9 cellular contexts compared by ENCODE assay signal in genomic region chr19:45782820-45783785, GRCh38. TPM values are rescaled to one million over a fixed set of nuclear protein-coding genes. Genes with fewer than 3 reads are reported as not detected.
A peak's percentile ranks its signal among the peaks of the same experiment; 100 is the strongest.
DNase-seq lines count a peak whose midpoint lies in the region; ATAC-seq, FAIRE-seq and TF ChIP-seq lines count a peak whose summit lies in the region.
"Had no signal": no experiment of that assay in that cellular context is flagged by ENCODE, and none has a peak within 500 bp of the region (broad histone marks: within the 10 kb centered on the region; RNA-seq: fewer than 3 reads in every experiment).

No MANE protein-coding gene starts in this region.

- H3K4me1 ChIP-seq in heart left ventricle: peaks cover 0 to 84% (median 51%) of the 10 kb centered on the region in 12 donors
- peaks cover 45 to 77% of the 10 kb centered on the region in 2 donors for H3K4me1 ChIP-seq in gastrocnemius medialis

- DNase-seq in amniotic stem cell (lab: John Stamatoyannopoulos, UW): peak; percentile 81
- DNase-seq in heart left ventricle: peak; percentile 83 to 92 (median 85)
- peak; percentile 83 to 94 for DNase-seq in gastrocnemius medialis
- DNase-seq in SIG-M5 (lab: John Stamatoyannopoulos, UW): no peak
- DNase-seq in activated CD4-positive, CD25-positive, alpha-beta regulatory T cell treated with anti-CD3 and anti-CD28 coated beads, Interleukin-2, amount 50 U/mL, for 72 hours: no peak
- DNase-seq: activated effector memory CD4-positive, alpha-beta T cell treated with Interleukin-2 at 50 U/mL for 16 hours had no signal

- in situ Hi-C loops in gastrocnemius medialis (cut with MboI; ENCODE audit: low sequenced_read_pairs in 4 of 4): no loop called here

- peak in 5 of 12 donors; percentile 15 to 40 (median 18) for TF ChIP-seq CTCF in heart left ventricle (IDR thresholded peaks at IDR 0.05)
- no peak for TF ChIP-seq CTCF in gastrocnemius medialis (IDR thresholded peaks at IDR 0.05 in 4 of 5, conservative IDR thresholded peaks at IDR 0.05 in 1 of 5)

- H3K9me3 ChIP-seq in heart left ventricle: no peaks in the 10 kb centered on the region
- no peaks in the 10 kb centered on the region for H3K9me3 ChIP-seq in gastrocnemius medialis

- intact Hi-C loops in heart left ventricle (cut with DNase I) (no loop called here), gastrocnemius medialis (cut with DNase I; ENCODE audit: low total_unique reads) (loop anchor here (1.0 to 10.0 kb wide), 3 partner anchors 9 to 458 kb away; partner anchors contain the start of genes CKM and DMWD)

- peak; percentile 64 to 86 (median 77) for ATAC-seq in heart left ventricle
- peak; percentile 70 to 74 for ATAC-seq in gastrocnemius medialis
- ATAC-seq in HG02938 (IDR thresholded peaks at IDR 0.05; ENCODE audit: unreplicated experiment): no peak
- no peak for ATAC-seq in HG03135 (IDR thresholded peaks at IDR 0.05; ENCODE audit: unreplicated experiment)

- H3K27me3 ChIP-seq in heart left ventricle (peaks cover 0 to 74% (median 0%) of the 10 kb centered on the region in 9 donors), gastrocnemius medialis (no peaks in the 10 kb centered on the region)

- H3K36me3 ChIP-seq in heart left ventricle: peaks cover 0 to 42% (median 28%) of the 10 kb centered on the region in 9 donors
- peaks cover 0 to 12% of the 10 kb centered on the region in 2 donors for H3K36me3 ChIP-seq in gastrocnemius medialis

- peak in 1 of 2 donors; percentile 53 for TF ChIP-seq POLR2A in heart left ventricle (IDR thresholded peaks at IDR 0.05)
- TF ChIP-seq POLR2A in gastrocnemius medialis (IDR thresholded peaks at IDR 0.05): peak; percentile 55 to 63

- H3K4me3 ChIP-seq in heart left ventricle: peak overlapping the region in 10 of 12 donors; percentile 55 to 92 (median 68)
- peak overlapping the region; percentile 58 to 75 (median 61) for H3K4me3 ChIP-seq in gastrocnemius medialis

- 30 to 43% (median 37%) methylated on average over 18 to 26 of the region's 26 CpGs for WGBS in heart left ventricle, 4 donors

- FAIRE-seq in G401.6 (lab: Jason Lieb, UNC): peak; percentile 53

- H3K27ac ChIP-seq in heart left ventricle (peak overlapping the region; percentile 74 to 98 (median 95)), gastrocnemius medialis (peak overlapping the region; percentile 96 to 100 (median 99))

RNA-seq across cellular contexts. Expression of gene DMPK, which starts 0.8 kb away (rescaled TPM):
- total RNA-seq in heart left ventricle (100 to 1,000 TPM; 131 to 778 (median 273) TPM), gastrocnemius medialis (100 to 1,000 TPM in 2 of 4 donors, 10 to 100 TPM in 2; 93.0 to 196 (median 116) TPM)
- 100 to 1,000 TPM; 382 to 458 TPM for polyA plus RNA-seq in heart left ventricle

RNA-seq across cellular contexts. Expression of gene DMWD, which starts 9.5 kb away (rescaled TPM):
- total RNA-seq in heart left ventricle (100 to 1,000 TPM in 1 of 9 donors, 10 to 100 TPM in 8; 47.2 to 109 (median 67.3) TPM), gastrocnemius medialis (100 to 1,000 TPM in 1 of 4 donors, 10 to 100 TPM in 3; 38.6 to 111 (median 56.4) TPM)
- 10 to 100 TPM; 41.8 to 67.3 TPM for polyA plus RNA-seq in heart left ventricle

RNA-seq across cellular contexts. Expression of gene SIX5, which starts 14.1 kb away (rescaled TPM):
- total RNA-seq in heart left ventricle: 10 to 100 TPM; 16.2 to 24.0 (median 22.9) TPM
- polyA plus RNA-seq in heart left ventricle: 10 to 100 TPM; 13.7 to 21.9 TPM
- total RNA-seq in gastrocnemius medialis: 10 to 100 TPM in 2 of 4 donors, 1 to 10 TPM in 2; 8.2 to 12.2 (median 10.1) TPM

RNA-seq across cellular contexts. Expression of gene RSPH6A, which starts 32.0 kb away (rescaled TPM):
- total RNA-seq in heart left ventricle (not detected), gastrocnemius medialis (not detected)
- not detected for polyA plus RNA-seq in heart left ventricle

RNA-seq across cellular contexts. Expression of gene MEIOSIN, which starts 49.9 kb away (rescaled TPM):
- total RNA-seq in heart left ventricle (not detected), gastrocnemius medialis (not detected)
- not detected for polyA plus RNA-seq in heart left ventricle

Comparison
In these comparisons a context has a peak if more than half of its experiments do, and no peak if none do; other contexts are left out.
1. DNase-seq: peak in amniotic stem cell (single experiment), heart left ventricle (5 of 5) and gastrocnemius medialis (2 of 2); none in SIG-M5 (single experiment) and activated CD4-positive, CD25-positive, alpha-beta regulatory T cell treated with anti-CD3 and anti-CD28 coated beads, Interleukin-2, amount 50 U/mL, for 72 hours (single experiment).
2. ATAC-seq: peak in heart left ventricle (4 of 4) and gastrocnemius medialis (2 of 2); none in HG02938 (single experiment) and HG03135 (single experiment).